ENCODE assay signal across 1 cellular context in the genomic region with DNA sequence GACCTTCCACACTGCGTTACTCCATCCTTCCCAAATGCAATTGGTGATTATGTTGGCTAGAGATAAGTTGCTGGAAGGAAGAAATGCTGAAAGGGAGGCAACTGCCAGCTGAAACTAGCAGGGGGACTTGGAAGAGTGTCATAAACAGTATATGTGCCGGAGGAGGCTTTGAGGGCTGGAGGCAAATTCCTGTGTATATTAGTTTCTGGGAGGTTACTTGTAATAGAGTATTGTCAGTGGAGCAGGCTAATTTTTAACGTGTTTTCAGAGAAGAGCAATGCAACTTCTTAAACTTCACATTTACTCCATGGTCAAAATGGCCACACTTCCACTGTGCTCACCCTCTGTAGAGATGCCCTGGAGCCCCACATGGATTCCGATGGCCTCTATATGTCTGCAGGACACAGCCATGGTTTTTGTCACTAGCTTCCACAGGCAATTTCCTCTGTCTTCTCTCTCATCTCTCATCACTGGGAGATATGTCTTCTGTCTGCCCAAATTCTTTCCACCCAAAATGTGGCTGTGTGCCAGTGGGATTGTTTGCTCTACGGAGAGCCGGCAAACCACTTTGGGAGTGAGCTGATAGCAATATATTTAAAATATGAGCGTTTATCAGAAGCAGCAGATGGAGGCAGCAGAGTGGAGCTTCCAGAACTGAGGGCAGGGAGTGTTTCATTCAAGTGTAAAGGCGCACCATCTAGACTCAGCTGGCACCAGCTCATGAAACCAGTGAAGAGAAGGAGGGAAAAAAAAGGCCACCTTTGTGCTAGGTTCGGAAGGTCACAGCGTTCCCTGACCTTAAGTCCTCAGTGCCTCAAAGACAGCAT.
TF ChIP-seq lines count a peak whose summit lies in the region.

No MANE protein-coding gene starts in this region.

TF ChIP-seq in K562, 482 proteins besides CTCF, POLR2A, EP300 and RAD21 (continued from another document and continues in another):
- TF ChIP-seq, protein P1, sequence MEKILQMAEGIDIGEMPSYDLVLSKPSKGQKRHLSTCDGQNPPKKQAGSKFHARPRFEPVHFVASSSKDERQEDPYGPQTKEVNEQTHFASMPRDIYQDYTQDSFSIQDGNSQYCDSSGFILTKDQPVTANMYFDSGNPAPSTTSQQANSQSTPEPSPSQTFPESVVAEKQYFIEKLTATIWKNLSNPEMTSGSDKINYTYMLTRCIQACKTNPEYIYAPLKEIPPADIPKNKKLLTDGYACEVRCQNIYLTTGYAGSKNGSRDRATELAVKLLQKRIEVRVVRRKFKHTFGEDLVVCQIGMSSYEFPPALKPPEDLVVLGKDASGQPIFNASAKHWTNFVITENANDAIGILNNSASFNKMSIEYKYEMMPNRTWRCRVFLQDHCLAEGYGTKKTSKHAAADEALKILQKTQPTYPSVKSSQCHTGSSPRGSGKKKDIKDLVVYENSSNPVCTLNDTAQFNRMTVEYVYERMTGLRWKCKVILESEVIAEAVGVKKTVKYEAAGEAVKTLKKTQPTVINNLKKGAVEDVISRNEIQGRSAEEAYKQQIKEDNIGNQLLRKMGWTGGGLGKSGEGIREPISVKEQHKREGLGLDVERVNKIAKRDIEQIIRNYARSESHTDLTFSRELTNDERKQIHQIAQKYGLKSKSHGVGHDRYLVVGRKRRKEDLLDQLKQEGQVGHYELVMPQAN (IDR thresholded peaks at IDR 0.05; ENCODE audit: borderline replicate concordance): no peak
- TF ChIP-seq TAF7 (tag; IDR thresholded peaks at IDR 0.05): no peak
- TF ChIP-seq RBM34 (IDR thresholded peaks at IDR 0.05; ENCODE audit: borderline replicate concordance, insufficient read depth, low read length): no peak
- TF ChIP-seq MCM2 (IDR thresholded peaks at IDR 0.05; ENCODE audit: low read depth): no peak
- TF ChIP-seq ZKSCAN1 (IDR thresholded peaks at IDR 0.05; ENCODE audit: low read depth, low read length): no peak
- TF ChIP-seq ZNF79 (CRISPR knock-in tag; IDR thresholded peaks at IDR 0.05; ENCODE audit: low read depth): no peak
- TF ChIP-seq, protein P2, sequence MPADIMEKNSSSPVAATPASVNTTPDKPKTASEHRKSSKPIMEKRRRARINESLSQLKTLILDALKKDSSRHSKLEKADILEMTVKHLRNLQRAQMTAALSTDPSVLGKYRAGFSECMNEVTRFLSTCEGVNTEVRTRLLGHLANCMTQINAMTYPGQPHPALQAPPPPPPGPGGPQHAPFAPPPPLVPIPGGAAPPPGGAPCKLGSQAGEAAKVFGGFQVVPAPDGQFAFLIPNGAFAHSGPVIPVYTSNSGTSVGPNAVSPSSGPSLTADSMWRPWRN (IDR thresholded peaks at IDR 0.05; ENCODE audit: low read depth): no peak
- TF ChIP-seq JUND (IDR thresholded peaks at IDR 0.05; ENCODE audit: borderline replicate concordance, low read depth, low read length): no peak; the same call in 1 of the 2 replicates
- TF ChIP-seq JUND (tag; IDR thresholded peaks at IDR 0.05; ENCODE audit: borderline replicate concordance, low read depth, low read length): peak; percentile 24; the same call in 1 of the 3 replicates
- no peak for TF ChIP-seq CAMTA2 (CRISPR knock-in tag; conservative IDR thresholded peaks at IDR 0.05)
- TF ChIP-seq, protein P3, sequence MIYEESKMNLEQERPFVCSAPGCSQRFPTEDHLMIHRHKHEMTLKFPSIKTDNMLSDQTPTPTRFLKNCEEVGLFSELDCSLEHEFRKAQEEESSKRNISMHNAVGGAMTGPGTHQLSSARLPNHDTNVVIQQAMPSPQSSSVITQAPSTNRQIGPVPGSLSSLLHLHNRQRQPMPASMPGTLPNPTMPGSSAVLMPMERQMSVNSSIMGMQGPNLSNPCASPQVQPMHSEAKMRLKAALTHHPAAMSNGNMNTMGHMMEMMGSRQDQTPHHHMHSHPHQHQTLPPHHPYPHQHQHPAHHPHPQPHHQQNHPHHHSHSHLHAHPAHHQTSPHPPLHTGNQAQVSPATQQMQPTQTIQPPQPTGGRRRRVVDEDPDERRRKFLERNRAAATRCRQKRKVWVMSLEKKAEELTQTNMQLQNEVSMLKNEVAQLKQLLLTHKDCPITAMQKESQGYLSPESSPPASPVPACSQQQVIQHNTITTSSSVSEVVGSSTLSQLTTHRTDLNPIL (CRISPR knock-in tag; IDR thresholded peaks at IDR 0.05): no peak
- 0 out of 2 replicates have a peak, but pooled peaks have one; percentile 12 for TF ChIP-seq ATF7 (IDR thresholded peaks at IDR 0.05)
- no peak for TF ChIP-seq SREBF2 (CRISPR knock-in tag; IDR thresholded peaks at IDR 0.05)
- TF ChIP-seq MED1 (CRISPR knock-in tag; IDR thresholded peaks at IDR 0.05; ENCODE audit: borderline replicate concordance): no peak
- TF ChIP-seq, protein P4, sequence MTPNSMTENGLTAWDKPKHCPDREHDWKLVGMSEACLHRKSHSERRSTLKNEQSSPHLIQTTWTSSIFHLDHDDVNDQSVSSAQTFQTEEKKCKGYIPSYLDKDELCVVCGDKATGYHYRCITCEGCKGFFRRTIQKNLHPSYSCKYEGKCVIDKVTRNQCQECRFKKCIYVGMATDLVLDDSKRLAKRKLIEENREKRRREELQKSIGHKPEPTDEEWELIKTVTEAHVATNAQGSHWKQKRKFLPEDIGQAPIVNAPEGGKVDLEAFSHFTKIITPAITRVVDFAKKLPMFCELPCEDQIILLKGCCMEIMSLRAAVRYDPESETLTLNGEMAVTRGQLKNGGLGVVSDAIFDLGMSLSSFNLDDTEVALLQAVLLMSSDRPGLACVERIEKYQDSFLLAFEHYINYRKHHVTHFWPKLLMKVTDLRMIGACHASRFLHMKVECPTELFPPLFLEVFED (CRISPR knock-in tag; conservative IDR thresholded peaks at IDR 0.05): no peak
- no peak for TF ChIP-seq ZNF212 (CRISPR knock-in tag; IDR thresholded peaks at IDR 0.05)
- no peak for TF ChIP-seq ZNF717 (CRISPR knock-in tag; IDR thresholded peaks at IDR 0.05)
- TF ChIP-seq, protein P5, sequence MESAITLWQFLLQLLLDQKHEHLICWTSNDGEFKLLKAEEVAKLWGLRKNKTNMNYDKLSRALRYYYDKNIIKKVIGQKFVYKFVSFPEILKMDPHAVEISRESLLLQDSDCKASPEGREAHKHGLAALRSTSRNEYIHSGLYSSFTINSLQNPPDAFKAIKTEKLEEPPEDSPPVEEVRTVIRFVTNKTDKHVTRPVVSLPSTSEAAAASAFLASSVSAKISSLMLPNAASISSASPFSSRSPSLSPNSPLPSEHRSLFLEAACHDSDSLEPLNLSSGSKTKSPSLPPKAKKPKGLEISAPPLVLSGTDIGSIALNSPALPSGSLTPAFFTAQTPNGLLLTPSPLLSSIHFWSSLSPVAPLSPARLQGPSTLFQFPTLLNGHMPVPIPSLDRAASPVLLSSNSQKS (CRISPR knock-in tag; IDR thresholded peaks at IDR 0.05): no peak
- no peak for TF ChIP-seq TSC22D4 (tag; IDR thresholded peaks at IDR 0.05)
- TF ChIP-seq HDAC3 (IDR thresholded peaks at IDR 0.05; ENCODE audit: borderline replicate concordance, partially characterized antibody): peak; percentile 54
- 0 out of 2 replicates have a peak, but pooled peaks have one; percentile 54 for TF ChIP-seq BCOR (IDR thresholded peaks at IDR 0.05)
- no peak for TF ChIP-seq BRD4 (IDR thresholded peaks at IDR 0.05)
- TF ChIP-seq DIDO1 (tag; IDR thresholded peaks at IDR 0.05; ENCODE audit: low read depth): no peak
- TF ChIP-seq ZNF316 (IDR thresholded peaks at IDR 0.05): peak; percentile 49
- TF ChIP-seq TRIM24 (IDR thresholded peaks at IDR 0.05): peak; percentile 66 to 75; a peak in 3 of 4 replicates
- TF ChIP-seq SREBF1 (IDR thresholded peaks at IDR 0.05; ENCODE audit: borderline replicate concordance, low read depth, low read length): no peak
- TF ChIP-seq, protein P6, sequence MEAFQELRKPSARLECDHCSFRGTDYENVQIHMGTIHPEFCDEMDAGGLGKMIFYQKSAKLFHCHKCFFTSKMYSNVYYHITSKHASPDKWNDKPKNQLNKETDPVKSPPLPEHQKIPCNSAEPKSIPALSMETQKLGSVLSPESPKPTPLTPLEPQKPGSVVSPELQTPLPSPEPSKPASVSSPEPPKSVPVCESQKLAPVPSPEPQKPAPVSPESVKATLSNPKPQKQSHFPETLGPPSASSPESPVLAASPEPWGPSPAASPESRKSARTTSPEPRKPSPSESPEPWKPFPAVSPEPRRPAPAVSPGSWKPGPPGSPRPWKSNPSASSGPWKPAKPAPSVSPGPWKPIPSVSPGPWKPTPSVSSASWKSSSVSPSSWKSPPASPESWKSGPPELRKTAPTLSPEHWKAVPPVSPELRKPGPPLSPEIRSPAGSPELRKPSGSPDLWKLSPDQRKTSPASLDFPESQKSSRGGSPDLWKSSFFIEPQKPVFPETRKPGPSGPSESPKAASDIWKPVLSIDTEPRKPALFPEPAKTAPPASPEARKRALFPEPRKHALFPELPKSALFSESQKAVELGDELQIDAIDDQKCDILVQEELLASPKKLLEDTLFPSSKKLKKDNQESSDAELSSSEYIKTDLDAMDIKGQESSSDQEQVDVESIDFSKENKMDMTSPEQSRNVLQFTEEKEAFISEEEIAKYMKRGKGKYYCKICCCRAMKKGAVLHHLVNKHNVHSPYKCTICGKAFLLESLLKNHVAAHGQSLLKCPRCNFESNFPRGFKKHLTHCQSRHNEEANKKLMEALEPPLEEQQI (IDR thresholded peaks at IDR 0.05): no peak
- TF ChIP-seq CREM (IDR thresholded peaks at IDR 0.05; ENCODE audit: low read depth): peak; percentile 49
- no peak for TF ChIP-seq U2AF1 (optimal IDR thresholded peaks at IDR 0.05; ENCODE audit: low read depth, low read length)
- TF ChIP-seq PCBP1 (IDR thresholded peaks at IDR 0.05; ENCODE audit: low read depth, low read length, poor library complexity, severe bottlenecking): no peak
- TF ChIP-seq HLTF (IDR thresholded peaks at IDR 0.05): no peak
- no peak for TF ChIP-seq FOXP1 (CRISPR knock-in tag; IDR thresholded peaks at IDR 0.05)
- TF ChIP-seq, protein P7, sequence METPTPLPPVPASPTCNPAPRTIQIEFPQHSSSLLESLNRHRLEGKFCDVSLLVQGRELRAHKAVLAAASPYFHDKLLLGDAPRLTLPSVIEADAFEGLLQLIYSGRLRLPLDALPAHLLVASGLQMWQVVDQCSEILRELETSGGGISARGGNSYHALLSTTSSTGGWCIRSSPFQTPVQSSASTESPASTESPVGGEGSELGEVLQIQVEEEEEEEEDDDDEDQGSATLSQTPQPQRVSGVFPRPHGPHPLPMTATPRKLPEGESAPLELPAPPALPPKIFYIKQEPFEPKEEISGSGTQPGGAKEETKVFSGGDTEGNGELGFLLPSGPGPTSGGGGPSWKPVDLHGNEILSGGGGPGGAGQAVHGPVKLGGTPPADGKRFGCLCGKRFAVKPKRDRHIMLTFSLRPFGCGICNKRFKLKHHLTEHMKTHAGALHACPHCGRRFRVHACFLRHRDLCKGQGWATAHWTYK (CRISPR knock-in tag; IDR thresholded peaks at IDR 0.05): no peak
- TF ChIP-seq POLR2G (IDR thresholded peaks at IDR 0.05; ENCODE audit: low read depth, low read length): no peak
- no peak for TF ChIP-seq RFX5 (IDR thresholded peaks at IDR 0.05; ENCODE audit: low read depth, low read length)
- no peak for TF ChIP-seq MAFK (IDR thresholded peaks at IDR 0.05; ENCODE audit: low read length)
- TF ChIP-seq SMAD4 (CRISPR knock-in tag; conservative IDR thresholded peaks at IDR 0.05): peak; percentile 63
